In the genomic region with DNA sequence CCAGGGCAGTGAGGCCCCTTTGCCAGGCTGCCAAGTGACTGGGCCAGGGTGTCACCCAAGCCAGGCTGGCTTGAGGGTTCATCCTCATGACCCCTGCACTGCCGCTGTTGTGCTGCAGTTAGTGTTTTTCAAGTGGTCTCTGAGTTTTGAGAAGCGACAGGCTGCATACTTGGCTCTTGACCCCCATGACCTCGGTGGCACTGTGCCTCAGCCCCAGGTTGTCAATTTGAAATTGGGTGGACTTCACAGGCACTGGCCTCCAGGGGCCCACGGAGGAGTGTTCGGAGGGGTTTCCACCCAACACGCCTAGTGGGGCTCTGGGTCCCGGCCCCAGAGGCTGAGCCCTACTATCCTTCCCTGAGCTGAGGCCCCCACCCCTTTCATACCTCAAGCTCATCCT, we compare ENCODE assay signal across 22 cellular contexts. TPM values are rescaled to one million over a fixed set of nuclear protein-coding genes. Genes with fewer than 3 reads are reported as not detected.
DNase-seq lines count a peak whose midpoint lies in the region; ATAC-seq, FAIRE-seq and TF ChIP-seq lines count a peak whose summit lies in the region.
"Had no signal": no experiment of that assay in that cellular context is flagged by ENCODE, and none has a peak within 500 bp of the region (broad histone marks: within the 10 kb centered on the region; RNA-seq: fewer than 3 reads in every experiment).

No MANE protein-coding gene starts in this region.

- 77 to 89% (median 84%) methylated on average over 7 of the region's 7 CpGs for WGBS in psoas muscle, 3 donors

- intact Hi-C loops in left cardiac atrium (cut with DNase I) = loop anchor here in 1 of 2 donors (5.0 kb wide), 1 partner anchor 43 kb away; the partner anchor contains the start of gene TMEM11
- intact Hi-C loops in psoas muscle (cut with DNase I) = loop anchor here (2.0 to 10.0 kb wide), 2 partner anchors 39 to 115 kb away; partner anchors contain the start of gene MAP2K3 (in 2 of the 2)

- H3K9me3 ChIP-seq in cardiac muscle cell (ENCODE audit: low read depth) (no peaks in the 10 kb centered on the region), psoas muscle (no peaks in the 10 kb centered on the region), subcutaneous abdominal adipose tissue (ENCODE audit: control insufficient read depth in 5 of 5, low read length in 5 of 5) (no peaks in the 10 kb centered on the region)
- H3K9me3 ChIP-seq: A549, Caco-2 had no signal

- DNase-seq in cardiac muscle cell (ENCODE audit: low read depth in 1 of 2, low spot score in 1 of 2) (peak in 1 of 2 donors; percentile 58), left cardiac atrium (no peak), left lobe of liver (ENCODE audit: low spot score) (peak; percentile 30), psoas muscle (no peak), urothelium cell line (ENCODE audit: low spot score) (no peak)
- no peak for DNase-seq in activated CD4-positive, alpha-beta T cell treated with anti-CD3 and anti-CD28 coated beads, Interleukin-2, amount 50 U/mL, for 48 hours
- DNase-seq: AML-193; Caco-2; CD4-positive, alpha-beta T cell; HFFc6 had no signal

- H3K36me3 ChIP-seq in cardiac muscle cell (no peaks in the 10 kb centered on the region), psoas muscle (ENCODE audit: insufficient read depth in 1 of 2, low read depth in 1 of 2) (peaks cover 0 to 10% of the 10 kb centered on the region in 2 donors), subcutaneous abdominal adipose tissue (ENCODE audit: control insufficient read depth in 5 of 5, insufficient read depth in 5 of 5, low read length in 5 of 5) (peaks cover 3 to 26% (median 20%) of the 10 kb centered on the region in 5 donors)

- no peak for ATAC-seq in left cardiac atrium
- ATAC-seq in left lobe of liver = no peak
- no peak for ATAC-seq in psoas muscle
- no peak for ATAC-seq in GM18505 (IDR thresholded peaks at IDR 0.05; ENCODE audit: unreplicated experiment)
- ATAC-seq: A549, GM23338, HCT116 had no signal

- FAIRE-seq in urothelium cell line (lab: Jason Lieb, UNC) = no peak
- FAIRE-seq: A549, D721Med, G401.6, GM12892, H54 had no signal

- H3K9ac ChIP-seq in subcutaneous abdominal adipose tissue (ENCODE audit: low read length in 5 of 5) = peak overlapping the region in 1 of 5 donors; percentile 29

- TF ChIP-seq CTCF in cardiac muscle cell (IDR thresholded peaks at IDR 0.05; ENCODE audit: low read depth, low read length) (no peak), psoas muscle (IDR thresholded peaks at IDR 0.05) (no peak)

- H3K4me3 ChIP-seq in cardiac muscle cell (no peak overlapping the region), psoas muscle (no peak overlapping the region), subcutaneous abdominal adipose tissue (ENCODE audit: low read depth in 1 of 5, low read length in 5 of 5) (no peak overlapping the region)
- H3K4me3 ChIP-seq: A549, GM23338 had no signal

- H3K4me1 ChIP-seq in cardiac muscle cell (ENCODE audit: low read depth) (peaks cover 51% of the 10 kb centered on the region), psoas muscle (peaks cover 84% of the 10 kb centered on the region), subcutaneous abdominal adipose tissue (ENCODE audit: control insufficient read depth in 5 of 5, insufficient read depth in 5 of 5, low read length in 5 of 5) (peaks cover 0 to 71% (median 62%) of the 10 kb centered on the region in 5 donors)
- H3K4me1 ChIP-seq: A549, Caco-2 had no signal

- H3K27ac ChIP-seq in cardiac muscle cell (peak overlapping the region; percentile 45), psoas muscle (peak overlapping the region; percentile 96), subcutaneous abdominal adipose tissue (ENCODE audit: low read depth, low read length) (peak overlapping the region; percentile 98)
- H3K27ac ChIP-seq: 22Rv1, A549, C4-2B, HL-60 had no signal

- H3K27me3 ChIP-seq in cardiac muscle cell (no peaks in the 10 kb centered on the region), psoas muscle (ENCODE audit: insufficient read depth in 3 of 3, low read length in 2 of 3) (no peaks in the 10 kb centered on the region), subcutaneous abdominal adipose tissue (ENCODE audit: control insufficient read depth in 5 of 5, insufficient read depth in 4 of 5, low read length in 5 of 5) (no peaks in the 10 kb centered on the region)

- TF ChIP-seq POLR2A in GM18505 (IDR thresholded peaks at IDR 0.05; ENCODE audit: borderline replicate concordance, extremely low read depth, insufficient read depth, insufficient read length) = no peak

RNA-seq across cellular contexts. Expression of gene DHRS7B, which starts 42.7 kb away (rescaled TPM):
- 34.2 and 42.6 TPM in 2 replicates for total RNA-seq in cardiac muscle cell
- polyA plus RNA-seq in cardiac muscle cell = 40.0 and 41.0 TPM in 2 replicates
- total RNA-seq in left cardiac atrium = 10 to 100 TPM; 25.2 to 39.6 TPM
- total RNA-seq in left lobe of liver = 11.0 TPM
- 10 to 100 TPM; 15.7 to 50.1 (median 37.7) TPM for total RNA-seq in psoas muscle
- 10 to 100 TPM; 23.6 to 31.9 (median 26.7) TPM for polyA plus RNA-seq in psoas muscle

RNA-seq across cellular contexts. Expression of gene TMEM11, which starts 44.5 kb away (rescaled TPM):
- total RNA-seq in cardiac muscle cell (37.9 and 42.9 TPM in 2 replicates), left cardiac atrium (10 to 100 TPM; 26.7 to 27.3 TPM), left lobe of liver (9.3 TPM), psoas muscle (10 to 100 TPM; 52.9 to 78.4 (median 58.6) TPM)
- polyA plus RNA-seq in cardiac muscle cell (91.0 and 92.2 TPM in 2 replicates), psoas muscle (100 to 1,000 TPM in 2 of 3 donors, 10 to 100 TPM in 1; 89.6 to 159 (median 109) TPM)

Comparison
In these comparisons a context has a peak if more than half of its experiments do, and no peak if none do; other contexts are left out.
1. H3K27ac ChIP-seq: peak in every context shown above with its lines; median percentile 98 in subcutaneous abdominal adipose tissue; 96 in psoas muscle; 45 in cardiac muscle cell.